1 cellular context compared by ENCODE assay signal in genomic region chr15:66016199-66016598, GRCh38.
TF ChIP-seq lines count a peak whose summit lies in the region.

No MANE protein-coding gene starts in this region.

TF ChIP-seq in HCT116, 20 proteins besides CTCF, POLR2A, EP300 and RAD21 (continued from another document):
- TF ChIP-seq ATF3 (IDR thresholded peaks at IDR 0.05) = no peak
- TF ChIP-seq EGR1 (IDR thresholded peaks at IDR 0.05; ENCODE audit: low read depth) = no peak
- no peak for TF ChIP-seq ELF1 (IDR thresholded peaks at IDR 0.05; ENCODE audit: borderline replicate concordance, low read depth)
- TF ChIP-seq CEBPB (IDR thresholded peaks at IDR 0.05; ENCODE audit: low read depth) = no peak
- no peak for TF ChIP-seq SIN3A (IDR thresholded peaks at IDR 0.05; ENCODE audit: low read depth)
- TF ChIP-seq POLR2AphosphoS5 (IDR thresholded peaks at IDR 0.05; ENCODE audit: low read depth, low read length) = no peak
- TF ChIP-seq FOSL1 (IDR thresholded peaks at IDR 0.05; ENCODE audit: low read depth) = no peak
